9 cellular contexts compared by ENCODE assay signal in genomic region chrX:12690646-12691045, GRCh38.
"Had no signal": no experiment of that assay in that cellular context is flagged by ENCODE, and none has a peak within 500 bp of the region (broad histone marks: within the 10 kb centered on the region; RNA-seq: fewer than 3 reads in every experiment).

No MANE protein-coding gene starts in this region.

- H3K9me3 ChIP-seq: HAP-1 had no signal

- ATAC-seq: HCT116, K562 had no signal

- H3K4me3 ChIP-seq: GM23248, HAP-1, K562 had no signal

- DNase-seq: GM23248, GOT3, H7, HFFc6, IMR-90, KG1 had no signal

- H3K36me3 ChIP-seq: HAP-1 had no signal

- H3K4me1 ChIP-seq: HAP-1 had no signal

- H3K27ac ChIP-seq: GM23248 had no signal
